In the genomic region with DNA sequence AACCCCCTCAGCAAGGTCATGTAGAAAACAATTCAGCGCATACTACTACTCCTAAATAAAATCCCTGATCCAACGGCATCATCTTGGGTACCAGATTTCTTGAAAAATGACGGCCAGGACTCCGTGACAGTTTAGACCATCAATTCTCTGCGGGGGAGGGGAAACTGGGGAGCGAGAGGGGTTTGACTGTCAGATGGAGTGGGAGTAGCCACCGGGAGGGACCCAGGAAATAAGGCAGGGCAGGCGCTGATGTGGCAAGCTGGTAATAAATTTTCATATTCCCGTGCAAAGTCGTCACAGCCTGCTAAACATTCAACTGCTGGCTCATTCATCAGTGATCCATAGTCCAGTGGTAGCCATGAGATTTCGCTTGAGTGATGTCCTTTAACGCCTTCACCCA, we compare ENCODE assay signal across 1 cellular context.
TF ChIP-seq lines count a peak whose summit lies in the region.

No MANE protein-coding gene starts in this region.

TF ChIP-seq in IMR-90, 13 proteins besides CTCF, POLR2A, EP300 and RAD21:
- no peak for TF ChIP-seq USF2 (IDR thresholded peaks at IDR 0.05; ENCODE audit: low read depth, low read length)
- no peak for TF ChIP-seq RFX5 (IDR thresholded peaks at IDR 0.05; ENCODE audit: low read depth, low read length)
- no peak for TF ChIP-seq BHLHE40 (IDR thresholded peaks at IDR 0.05; ENCODE audit: low read depth, low read length)
- no peak for TF ChIP-seq MXI1 (IDR thresholded peaks at IDR 0.05; ENCODE audit: borderline replicate concordance, low read depth, low read length)
- no peak for TF ChIP-seq MAZ (IDR thresholded peaks at IDR 0.05; ENCODE audit: borderline replicate concordance, low read depth, low read length)
- no peak for TF ChIP-seq FOS (IDR thresholded peaks at IDR 0.05; ENCODE audit: low read depth, low read length)
- TF ChIP-seq RCOR1 (IDR thresholded peaks at IDR 0.05; ENCODE audit: insufficient replicate concordance, low read length): no peak
- no peak for TF ChIP-seq ELK1 (IDR thresholded peaks at IDR 0.05; ENCODE audit: borderline replicate concordance, low read depth, low read length)
- TF ChIP-seq MAFK (IDR thresholded peaks at IDR 0.05; ENCODE audit: low read depth, low read length): no peak
- no peak for TF ChIP-seq CEBPB (IDR thresholded peaks at IDR 0.05; ENCODE audit: low read depth, low read length)
- no peak for TF ChIP-seq SMC3 (IDR thresholded peaks at IDR 0.05; ENCODE audit: low read depth, low read length)
- no peak for TF ChIP-seq NFE2L2 (IDR thresholded peaks at IDR 0.05; ENCODE audit: low read depth, low read length)
- TF ChIP-seq CHD1 (IDR thresholded peaks at IDR 0.05; ENCODE audit: low read depth, low read length): no peak
TF ChIP-seq in IMR-90: peak in this region for 0.
